2 cellular contexts compared by ENCODE assay signal in the genomic region with DNA sequence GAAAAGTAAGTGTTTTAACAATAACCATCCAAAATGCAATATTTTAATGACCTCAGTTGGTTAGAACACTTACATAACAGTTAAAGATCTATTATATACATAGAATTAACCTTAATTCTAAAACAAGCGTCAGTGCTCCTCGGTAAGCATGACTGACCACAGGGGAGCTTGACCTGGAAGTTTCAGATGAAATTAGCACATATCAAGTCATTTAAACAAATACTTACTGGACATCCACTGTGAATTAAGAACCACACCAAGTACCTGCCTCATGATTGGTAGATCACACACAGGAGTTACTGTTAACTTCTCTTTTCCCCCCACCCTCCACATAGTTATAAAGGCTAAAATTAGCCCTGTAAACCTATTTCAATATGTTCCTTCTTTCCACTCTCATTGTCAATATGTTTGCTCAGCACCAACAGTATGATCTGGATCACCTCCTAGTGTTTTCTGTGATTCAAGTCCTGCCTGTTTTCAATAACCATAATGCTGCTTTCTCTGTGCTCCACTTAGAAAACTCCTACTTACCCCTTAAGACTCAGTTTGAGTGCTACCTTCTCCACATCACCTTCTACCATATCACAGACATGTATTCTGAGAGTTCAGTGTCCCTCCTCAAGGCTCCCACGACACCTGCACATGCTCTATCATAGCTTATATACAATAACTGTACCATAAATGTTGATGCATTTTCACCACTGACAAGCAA.
A peak's percentile ranks its signal among the peaks of the same experiment; 100 is the strongest.
TF ChIP-seq lines count a peak whose summit lies in the region.

No MANE protein-coding gene starts in this region.

TF ChIP-seq in SK-N-SH treated with all-trans-retinoic acid at 6 μM for 48 hours, 23 proteins besides CTCF, POLR2A, EP300 and RAD21 (continued from another document):
- TF ChIP-seq ZFP30 (CRISPR knock-in tag; IDR thresholded peaks at IDR 0.05) (no peak), ZNF70 (CRISPR knock-in tag; IDR thresholded peaks at IDR 0.05) (no peak), TSHZ2 (CRISPR knock-in tag; IDR thresholded peaks at IDR 0.05) (no peak), TCF4 (CRISPR knock-in tag; IDR thresholded peaks at IDR 0.05; ENCODE audit: borderline replicate concordance) (no peak), ZFP3 (CRISPR knock-in tag; IDR thresholded peaks at IDR 0.05) (peak; percentile 93)
- TF ChIP-seq, protein P1, sequence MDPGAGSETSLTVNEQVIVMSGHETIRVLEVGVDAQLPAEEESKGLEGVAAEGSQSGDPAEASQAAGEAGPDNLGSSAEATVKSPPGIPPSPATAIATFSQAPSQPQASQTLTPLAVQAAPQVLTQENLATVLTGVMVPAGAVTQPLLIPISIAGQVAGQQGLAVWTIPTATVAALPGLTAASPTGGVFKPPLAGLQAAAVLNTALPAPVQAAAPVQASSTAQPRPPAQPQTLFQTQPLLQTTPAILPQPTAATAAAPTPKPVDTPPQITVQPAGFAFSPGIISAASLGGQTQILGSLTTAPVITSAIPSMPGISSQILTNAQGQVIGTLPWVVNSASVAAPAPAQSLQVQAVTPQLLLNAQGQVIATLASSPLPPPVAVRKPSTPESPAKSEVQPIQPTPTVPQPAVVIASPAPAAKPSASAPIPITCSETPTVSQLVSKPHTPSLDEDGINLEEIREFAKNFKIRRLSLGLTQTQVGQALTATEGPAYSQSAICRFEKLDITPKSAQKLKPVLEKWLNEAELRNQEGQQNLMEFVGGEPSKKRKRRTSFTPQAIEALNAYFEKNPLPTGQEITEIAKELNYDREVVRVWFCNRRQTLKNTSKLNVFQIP (CRISPR knock-in tag; IDR thresholded peaks at IDR 0.05; ENCODE audit: borderline replicate concordance, low read depth): no peak
TF ChIP-seq in SK-N-SH treated with all-trans-retinoic acid at 6 μM for 48 hours: peak in this region for 1.

TF ChIP-seq in SK-N-SH, 30 proteins besides CTCF, POLR2A, EP300 and RAD21 (continued from another document):
- TF ChIP-seq GATA2 (CRISPR knock-in tag; IDR thresholded peaks at IDR 0.05) (no peak), EZH2phosphoT487 (IDR thresholded peaks at IDR 0.05; ENCODE audit: borderline replicate concordance, low read depth) (no peak), MXI1 (IDR thresholded peaks at IDR 0.05; ENCODE audit: low read depth, low read length) (no peak)
- TF ChIP-seq, protein P2, sequence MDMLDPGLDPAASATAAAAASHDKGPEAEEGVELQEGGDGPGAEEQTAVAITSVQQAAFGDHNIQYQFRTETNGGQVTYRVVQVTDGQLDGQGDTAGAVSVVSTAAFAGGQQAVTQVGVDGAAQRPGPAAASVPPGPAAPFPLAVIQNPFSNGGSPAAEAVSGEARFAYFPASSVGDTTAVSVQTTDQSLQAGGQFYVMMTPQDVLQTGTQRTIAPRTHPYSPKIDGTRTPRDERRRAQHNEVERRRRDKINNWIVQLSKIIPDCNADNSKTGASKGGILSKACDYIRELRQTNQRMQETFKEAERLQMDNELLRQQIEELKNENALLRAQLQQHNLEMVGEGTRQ (IDR thresholded peaks at IDR 0.05; ENCODE audit: borderline replicate concordance, low read depth, low read length): no peak
